Comparison of ENCODE assay signal across 11 cellular contexts in genomic region chr18:10270160-10270571, GRCh38.
A peak's percentile ranks its signal among the peaks of the same experiment; 100 is the strongest.
DNase-seq lines count a peak whose midpoint lies in the region; ATAC-seq and TF ChIP-seq lines count a peak whose summit lies in the region.
"Had no signal": no experiment of that assay in that cellular context is flagged by ENCODE, and none has a peak within 500 bp of the region (broad histone marks: within the 10 kb centered on the region; RNA-seq: fewer than 3 reads in every experiment).

No MANE protein-coding gene starts in this region.

- H3K4me3 Mint-ChIP-seq in natural killer cell: no peak overlapping the region
- H3K4me3 Mint-ChIP-seq: type B pancreatic cell had no signal

- H3K4me3 ChIP-seq in brain microvascular endothelial cell (ENCODE audit: low read depth, low read length): no peak overlapping the region
- no peak overlapping the region for H3K4me3 ChIP-seq in neuron (ENCODE audit: low read length)

- intact Hi-C loops in Right ventricle myocardium superior (cut with DNase I) (no loop called here), natural killer cell (cut with micrococcal nuclease) (no loop called here)

- peak overlapping the region; percentile 29 for H2AFZ ChIP-seq in neuron (ENCODE audit: low read depth, low read length)

- peaks cover 16% of the 10 kb centered on the region for H3K4me1 ChIP-seq in neuron (ENCODE audit: insufficient read depth, low read length)

- H3K9me3 ChIP-seq in neuron (ENCODE audit: low read length): peaks cover 2% of the 10 kb centered on the region

- H3K36me3 Mint-ChIP-seq in natural killer cell: no peaks in the 10 kb centered on the region
- H3K36me3 Mint-ChIP-seq: type B pancreatic cell had no signal

- no peaks in the 10 kb centered on the region for H3K9me3 Mint-ChIP-seq in natural killer cell

- H3K27me3 Mint-ChIP-seq in natural killer cell (ENCODE audit: low read depth in 2 of 2): no peaks in the 10 kb centered on the region
- H3K27me3 Mint-ChIP-seq: type B pancreatic cell had no signal

- H3K27ac ChIP-seq in brain microvascular endothelial cell: no peak overlapping the region

- in situ Hi-C loops in brain microvascular endothelial cell (cut with HindIII; ENCODE audit: low pct_ligation_motif_present, low sequenced_read_pairs): no loop called here

- no peaks in the 10 kb centered on the region for H3K4me1 Mint-ChIP-seq in natural killer cell

- H3K36me3 ChIP-seq in brain microvascular endothelial cell (replicated peaks) (no peaks in the 10 kb centered on the region), neuron (ENCODE audit: insufficient read depth, low read length) (no peaks in the 10 kb centered on the region)

- H3K27me3 ChIP-seq in brain microvascular endothelial cell (replicated peaks): no peaks in the 10 kb centered on the region
- no peaks in the 10 kb centered on the region for H3K27me3 ChIP-seq in neuron (ENCODE audit: insufficient read depth, low read length)

- peak; percentile 39 for DNase-seq in AG08396 (ENCODE audit: low spot score)
- DNase-seq in brain microvascular endothelial cell: peak; percentile 53
- no peak for DNase-seq in Right ventricle myocardium superior
- no peak for DNase-seq in natural killer cell
- DNase-seq in NCI-H2107 treated with DMSO at 0.1 percent for 48 hours (lab: John Stamatoyannopoulos, UW; ENCODE audit: unreplicated experiment): no peak
- no peak for DNase-seq in GOT3 (lab: John Stamatoyannopoulos, UW)
- no peak for DNase-seq in NCI-H2227 treated with DMSO at 0.1 percent for 48 hours (lab: John Stamatoyannopoulos, UW)
- DNase-seq: activated CD4-positive, alpha-beta T cell treated with anti-CD3 and anti-CD28 coated beads for 1 hour; cortex of kidney had no signal

- ATAC-seq in Right ventricle myocardium superior (ENCODE audit: poor library complexity): peak; percentile 76
- ATAC-seq in natural killer cell: no peak

- no peak overlapping the region for H3K27ac Mint-ChIP-seq in natural killer cell
- H3K27ac Mint-ChIP-seq: type B pancreatic cell had no signal

- no peak for TF ChIP-seq CTCF in brain microvascular endothelial cell (IDR thresholded peaks at IDR 0.05; ENCODE audit: low read depth, low read length, missing control alignments)
- no peak for TF ChIP-seq CTCF in natural killer cell (IDR thresholded peaks at IDR 0.05)

Comparison
In these comparisons a context has a peak if more than half of its experiments do, and no peak if none do; other contexts are left out.
1. DNase-seq: peak in AG08396 (single experiment) and brain microvascular endothelial cell (single experiment); none in Right ventricle myocardium superior (single experiment), natural killer cell (single experiment), NCI-H2107 treated with DMSO at 0.1 percent for 48 hours (single experiment), GOT3 (single experiment) and NCI-H2227 treated with DMSO at 0.1 percent for 48 hours (single experiment).